ENCODE assay signal across 12 cellular contexts in genomic region chr14:50605776-50606175, GRCh38.
"Had no signal": no experiment of that assay in that cellular context is flagged by ENCODE, and none has a peak within 500 bp of the region (broad histone marks: within the 10 kb centered on the region; RNA-seq: fewer than 3 reads in every experiment).

No MANE protein-coding gene starts in this region.

- H3K27ac Mint-ChIP-seq: activated B cell treated with CpG ODN at 0.5 μM for 24 hours; activated naive CD4-positive, alpha-beta T cell treated with anti-CD3 and anti-CD28 coated beads, Interleukin-2, amount 50 U/mL, for 24 hours; activated T-helper 2 cell treated with anti-CD3 and anti-CD28 coated beads, Interferon-gamma antibody, Interleukin-2, Interleukin-4, amounts not matched to agents 10 μg/mL and 5 μg/mL and 100 μg/mL, durations not matched to agents 14 hours and 24 hours and 36 hours; natural killer cell treated with Interleukin-12 subunit alpha and Interleukin-12 subunit beta and Interleukin-15 and Interleukin-18, amount 100 ng/mL, for 72 hours; T-helper 17 cell had no signal

- FAIRE-seq: bronchial epithelial cell had no signal

- DNase-seq: activated B cell treated with CpG ODN at 0.5 μM for 24 hours; activated CD4-positive, alpha-beta T cell treated with anti-CD3 and anti-CD28 coated beads, Interleukin-2, amount 50 U/mL, for 1 hour; amygdala; hypothalamus; left cardiac atrium; stimulated activated CD4-positive, alpha-beta T cell treated with anti-CD3 and anti-CD28 coated beads, Interleukin-2, amount 100 ng/mL, for 48 hours; stimulated activated naive CD8-positive, alpha-beta T cell treated with anti-CD3 and anti-CD28 coated beads, Interleukin-15, Interleukin-2, amounts not matched to agents 100 U/mL and 50 U/mL, for 24 hours; T-helper 17 cell had no signal

- ATAC-seq: left cardiac atrium; natural killer cell treated with Interleukin-12 subunit alpha and Interleukin-12 subunit beta and Interleukin-15 and Interleukin-18, amount 100 ng/mL, for 72 hours; stimulated activated naive CD8-positive, alpha-beta T cell treated with anti-CD3 and anti-CD28 coated beads, Interleukin-15, Interleukin-2, amounts not matched to agents 100 U/mL and 50 U/mL, for 24 hours; T-helper 17 cell had no signal

- H3K36me3 Mint-ChIP-seq: activated naive CD4-positive, alpha-beta T cell treated with anti-CD3 and anti-CD28 coated beads, Interleukin-2, amount 50 U/mL, for 24 hours; natural killer cell treated with Interleukin-12 subunit alpha and Interleukin-12 subunit beta and Interleukin-15 and Interleukin-18, amount 100 ng/mL, for 72 hours had no signal

- H3K4me1 Mint-ChIP-seq: activated B cell treated with CpG ODN at 0.5 μM for 24 hours; activated naive CD4-positive, alpha-beta T cell treated with anti-CD3 and anti-CD28 coated beads, Interleukin-2, amount 50 U/mL, for 24 hours; T-helper 17 cell had no signal

- H3K27me3 Mint-ChIP-seq: activated B cell treated with CpG ODN at 0.5 μM for 24 hours; activated naive CD4-positive, alpha-beta T cell treated with anti-CD3 and anti-CD28 coated beads, Interleukin-2, amount 50 U/mL, for 24 hours had no signal

- H3K9me3 Mint-ChIP-seq: activated B cell treated with CpG ODN at 0.5 μM for 24 hours; activated naive CD4-positive, alpha-beta T cell treated with anti-CD3 and anti-CD28 coated beads, Interleukin-2, amount 50 U/mL, for 24 hours; activated T-helper 2 cell treated with anti-CD3 and anti-CD28 coated beads, Interferon-gamma antibody, Interleukin-2, Interleukin-4, amounts not matched to agents 10 μg/mL and 5 μg/mL and 100 μg/mL, durations not matched to agents 14 hours and 24 hours and 36 hours; natural killer cell treated with Interleukin-12 subunit alpha and Interleukin-12 subunit beta and Interleukin-15 and Interleukin-18, amount 100 ng/mL, for 72 hours had no signal

- H3K4me3 Mint-ChIP-seq: activated B cell treated with CpG ODN at 0.5 μM for 24 hours; activated naive CD4-positive, alpha-beta T cell treated with anti-CD3 and anti-CD28 coated beads, Interleukin-2, amount 50 U/mL, for 24 hours; natural killer cell treated with Interleukin-12 subunit alpha and Interleukin-12 subunit beta and Interleukin-15 and Interleukin-18, amount 100 ng/mL, for 72 hours; T-helper 17 cell had no signal
